1 cellular context compared by ENCODE assay signal in the genomic region with DNA sequence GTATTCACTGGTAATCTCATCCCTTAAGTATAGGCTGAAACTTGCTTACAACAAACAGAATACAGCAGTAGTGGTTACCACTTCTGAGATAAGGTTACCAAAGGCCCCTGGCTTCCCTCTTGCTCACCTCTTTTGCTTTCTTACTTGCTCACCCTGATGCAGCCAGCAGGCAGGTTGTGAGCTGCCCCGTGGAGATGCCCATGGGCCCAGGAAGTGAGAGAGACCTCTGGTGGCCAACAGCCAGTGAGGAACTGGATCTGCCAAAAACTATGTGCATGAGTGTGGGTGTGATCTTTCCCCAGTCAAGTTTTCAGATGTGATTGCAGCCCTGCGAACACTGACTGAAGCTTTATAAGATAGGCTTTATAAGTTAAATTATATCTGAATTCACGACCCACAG.
TF ChIP-seq lines count a peak whose summit lies in the region.

No MANE protein-coding gene starts in this region.

TF ChIP-seq in SK-N-SH treated with all-trans-retinoic acid at 6 μM for 48 hours, 23 proteins besides CTCF, POLR2A, EP300 and RAD21 (continued from another document):
- TF ChIP-seq, protein P1, sequence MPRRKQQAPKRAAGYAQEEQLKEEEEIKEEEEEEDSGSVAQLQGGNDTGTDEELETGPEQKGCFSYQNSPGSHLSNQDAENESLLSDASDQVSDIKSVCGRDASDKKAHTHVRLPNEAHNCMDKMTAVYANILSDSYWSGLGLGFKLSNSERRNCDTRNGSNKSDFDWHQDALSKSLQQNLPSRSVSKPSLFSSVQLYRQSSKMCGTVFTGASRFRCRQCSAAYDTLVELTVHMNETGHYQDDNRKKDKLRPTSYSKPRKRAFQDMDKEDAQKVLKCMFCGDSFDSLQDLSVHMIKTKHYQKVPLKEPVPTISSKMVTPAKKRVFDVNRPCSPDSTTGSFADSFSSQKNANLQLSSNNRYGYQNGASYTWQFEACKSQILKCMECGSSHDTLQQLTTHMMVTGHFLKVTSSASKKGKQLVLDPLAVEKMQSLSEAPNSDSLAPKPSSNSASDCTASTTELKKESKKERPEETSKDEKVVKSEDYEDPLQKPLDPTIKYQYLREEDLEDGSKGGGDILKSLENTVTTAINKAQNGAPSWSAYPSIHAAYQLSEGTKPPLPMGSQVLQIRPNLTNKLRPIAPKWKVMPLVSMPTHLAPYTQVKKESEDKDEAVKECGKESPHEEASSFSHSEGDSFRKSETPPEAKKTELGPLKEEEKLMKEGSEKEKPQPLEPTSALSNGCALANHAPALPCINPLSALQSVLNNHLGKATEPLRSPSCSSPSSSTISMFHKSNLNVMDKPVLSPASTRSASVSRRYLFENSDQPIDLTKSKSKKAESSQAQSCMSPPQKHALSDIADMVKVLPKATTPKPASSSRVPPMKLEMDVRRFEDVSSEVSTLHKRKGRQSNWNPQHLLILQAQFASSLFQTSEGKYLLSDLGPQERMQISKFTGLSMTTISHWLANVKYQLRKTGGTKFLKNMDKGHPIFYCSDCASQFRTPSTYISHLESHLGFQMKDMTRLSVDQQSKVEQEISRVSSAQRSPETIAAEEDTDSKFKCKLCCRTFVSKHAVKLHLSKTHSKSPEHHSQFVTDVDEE (CRISPR knock-in tag; IDR thresholded peaks at IDR 0.05): no peak
- TF ChIP-seq TOX (CRISPR knock-in tag; IDR thresholded peaks at IDR 0.05; ENCODE audit: borderline replicate concordance) (no peak), ESRRG (CRISPR knock-in tag; IDR thresholded peaks at IDR 0.05) (no peak), ZFP3 (CRISPR knock-in tag; IDR thresholded peaks at IDR 0.05) (no peak), CSDC2 (CRISPR knock-in tag; IDR thresholded peaks at IDR 0.05) (no peak), RARB (CRISPR knock-in tag; IDR thresholded peaks at IDR 0.05) (no peak)
- TF ChIP-seq, protein P2, sequence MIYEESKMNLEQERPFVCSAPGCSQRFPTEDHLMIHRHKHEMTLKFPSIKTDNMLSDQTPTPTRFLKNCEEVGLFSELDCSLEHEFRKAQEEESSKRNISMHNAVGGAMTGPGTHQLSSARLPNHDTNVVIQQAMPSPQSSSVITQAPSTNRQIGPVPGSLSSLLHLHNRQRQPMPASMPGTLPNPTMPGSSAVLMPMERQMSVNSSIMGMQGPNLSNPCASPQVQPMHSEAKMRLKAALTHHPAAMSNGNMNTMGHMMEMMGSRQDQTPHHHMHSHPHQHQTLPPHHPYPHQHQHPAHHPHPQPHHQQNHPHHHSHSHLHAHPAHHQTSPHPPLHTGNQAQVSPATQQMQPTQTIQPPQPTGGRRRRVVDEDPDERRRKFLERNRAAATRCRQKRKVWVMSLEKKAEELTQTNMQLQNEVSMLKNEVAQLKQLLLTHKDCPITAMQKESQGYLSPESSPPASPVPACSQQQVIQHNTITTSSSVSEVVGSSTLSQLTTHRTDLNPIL (CRISPR knock-in tag; IDR thresholded peaks at IDR 0.05; ENCODE audit: low read depth): no peak
